Comparison of ENCODE assay signal across 15 cellular contexts in genomic region chr7:106018566-106019338, GRCh38. TPM values are rescaled to one million over a fixed set of nuclear protein-coding genes. Genes with fewer than 3 reads are reported as not detected.
DNase-seq lines count a peak whose midpoint lies in the region; ATAC-seq and TF ChIP-seq lines count a peak whose summit lies in the region.
"Had no signal": no experiment of that assay in that cellular context is flagged by ENCODE, and none has a peak within 500 bp of the region (broad histone marks: within the 10 kb centered on the region; RNA-seq: fewer than 3 reads in every experiment).

No MANE protein-coding gene starts in this region.

- DNase-seq in NCI-H1092 treated with DMSO at 0.1 percent for 48 hours (lab: John Stamatoyannopoulos, UW) (peak; percentile 59), NCI-H1092 (lab: John Stamatoyannopoulos, UW) (no peak), MV-4-11 (lab: John Stamatoyannopoulos, UW) (peak; percentile 89), foreskin melanocyte (no peak)
- DNase-seq in naive thymus-derived CD8-positive, alpha-beta T cell: no peak
- DNase-seq: 8988T; Calu3; GM23248; HFFc6; NK-92 treated with Interleukin-12 subunit alpha and Interleukin-12 subunit beta, amount 100 ng/mL, for 24 hours; PC-3 had no signal

- POLR2A ChIA-PET in naive thymus-derived CD8-positive, alpha-beta T cell (lab: Charles Lee): no interaction called here

- no peaks in the 10 kb centered on the region for H3K36me3 Mint-ChIP-seq in brain
- peaks cover 0 to 2% (median 0%) of the 10 kb centered on the region in 3 donors for H3K36me3 Mint-ChIP-seq in naive thymus-derived CD8-positive, alpha-beta T cell
- H3K36me3 Mint-ChIP-seq: CD14-positive monocyte had no signal

- H3K27ac Mint-ChIP-seq in brain: peak overlapping the region in 4 of 5 experiments; percentile 18 to 86 (median 66)
- peak overlapping the region in 6 of 10 donors; percentile 28 to 91 (median 69) for H3K27ac Mint-ChIP-seq in naive thymus-derived CD8-positive, alpha-beta T cell
- H3K27ac Mint-ChIP-seq: CD14-positive monocyte, HFFc6 had no signal

- H3K27me3 Mint-ChIP-seq in brain: peaks cover 4% of the 10 kb centered on the region
- H3K27me3 Mint-ChIP-seq in naive thymus-derived CD8-positive, alpha-beta T cell: peaks cover 0 to 4% (median 0%) of the 10 kb centered on the region in 5 donors

- H3K4me1 Mint-ChIP-seq in brain: peaks cover 77% of the 10 kb centered on the region
- H3K4me1 Mint-ChIP-seq in naive thymus-derived CD8-positive, alpha-beta T cell: peaks cover 27 to 73% (median 68%) of the 10 kb centered on the region in 4 donors

- no peak for TF ChIP-seq CTCF in brain (conservative IDR thresholded peaks at IDR 0.05)

- H3K9me3 Mint-ChIP-seq in brain: no peaks in the 10 kb centered on the region
- peaks cover 0 to 1% (median 0%) of the 10 kb centered on the region in 9 donors for H3K9me3 Mint-ChIP-seq in naive thymus-derived CD8-positive, alpha-beta T cell
- H3K9me3 Mint-ChIP-seq: HFFc6 had no signal

- ATAC-seq in naive thymus-derived CD8-positive, alpha-beta T cell: no peak
- ATAC-seq in GM21619 (IDR thresholded peaks at IDR 0.05; ENCODE audit: unreplicated experiment) (no peak), HG03565 (IDR thresholded peaks at IDR 0.05; ENCODE audit: unreplicated experiment) (no peak)
- ATAC-seq: PC-3 had no signal

- peak overlapping the region in 1 of 5 experiments; percentile 20 for H3K4me3 Mint-ChIP-seq in brain
- H3K4me3 Mint-ChIP-seq in naive thymus-derived CD8-positive, alpha-beta T cell: no peak overlapping the region
- H3K4me3 Mint-ChIP-seq: CD14-positive monocyte, HFFc6 had no signal

RNA-seq across cellular contexts. Expression of gene CDHR3, which starts 55.7 kb away (rescaled TPM):
- 2.1 TPM for polyA plus RNA-seq in brain (ENCODE audit: insufficient read depth, low read depth, low replicate concordance)
- 1 to 10 TPM; 5.8 to 6.0 TPM for total RNA-seq in naive thymus-derived CD8-positive, alpha-beta T cell
- 1 to 10 TPM in 2 of 3 donors, under 1 TPM in 1; 0.63 to 2.0 (median 1.4) TPM for polyA plus RNA-seq in naive thymus-derived CD8-positive, alpha-beta T cell

Comparison
In these comparisons a context has a peak if more than half of its experiments do, and no peak if none do; other contexts are left out.
1. DNase-seq: peak in NCI-H1092 treated with DMSO at 0.1 percent for 48 hours (single experiment) and MV-4-11 (single experiment); none in NCI-H1092 (single experiment), naive thymus-derived CD8-positive, alpha-beta T cell (0 of 10) and foreskin melanocyte (single experiment).